In genomic region chr12:24414421-24414820, GRCh38 we compare ENCODE assay signal across 3 cellular contexts.
A peak's percentile ranks its signal among the peaks of the same experiment; 100 is the strongest.
TF ChIP-seq lines count a peak whose summit lies in the region.

No MANE protein-coding gene starts in this region.

TF ChIP-seq in liver, 16 proteins besides CTCF, POLR2A, EP300 and RAD21:
- TF ChIP-seq HNF4G (IDR thresholded peaks at IDR 0.05) (no peak), JUND (IDR thresholded peaks at IDR 0.05) (no peak), HNF4A (conservative IDR thresholded peaks at IDR 0.05) (peak; percentile 26 to 49), GABPA (IDR thresholded peaks at IDR 0.05 in 1 of 2, conservative IDR thresholded peaks at IDR 0.05 in 1 of 2) (no peak), FOXA2 (IDR thresholded peaks at IDR 0.05) (no peak), SP1 (IDR thresholded peaks at IDR 0.05) (no peak)
- TF ChIP-seq, protein P1, sequence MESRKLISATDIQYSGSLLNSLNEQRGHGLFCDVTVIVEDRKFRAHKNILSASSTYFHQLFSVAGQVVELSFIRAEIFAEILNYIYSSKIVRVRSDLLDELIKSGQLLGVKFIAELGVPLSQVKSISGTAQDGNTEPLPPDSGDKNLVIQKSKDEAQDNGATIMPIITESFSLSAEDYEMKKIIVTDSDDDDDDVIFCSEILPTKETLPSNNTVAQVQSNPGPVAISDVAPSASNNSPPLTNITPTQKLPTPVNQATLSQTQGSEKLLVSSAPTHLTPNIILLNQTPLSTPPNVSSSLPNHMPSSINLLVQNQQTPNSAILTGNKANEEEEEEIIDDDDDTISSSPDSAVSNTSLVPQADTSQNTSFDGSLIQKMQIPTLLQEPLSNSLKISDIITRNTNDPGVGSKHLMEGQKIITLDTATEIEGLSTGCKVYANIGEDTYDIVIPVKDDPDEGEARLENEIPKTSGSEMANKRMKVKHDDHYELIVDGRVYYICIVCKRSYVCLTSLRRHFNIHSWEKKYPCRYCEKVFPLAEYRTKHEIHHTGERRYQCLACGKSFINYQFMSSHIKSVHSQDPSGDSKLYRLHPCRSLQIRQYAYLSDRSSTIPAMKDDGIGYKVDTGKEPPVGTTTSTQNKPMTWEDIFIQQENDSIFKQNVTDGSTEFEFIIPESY (IDR thresholded peaks at IDR 0.05) = no peak

TF ChIP-seq in HepG2, 621 proteins besides CTCF, POLR2A, EP300 and RAD21:
- no peak for TF ChIP-seq ZNF619 (CRISPR knock-in tag; IDR thresholded peaks at IDR 0.05)
- TF ChIP-seq, protein P2, sequence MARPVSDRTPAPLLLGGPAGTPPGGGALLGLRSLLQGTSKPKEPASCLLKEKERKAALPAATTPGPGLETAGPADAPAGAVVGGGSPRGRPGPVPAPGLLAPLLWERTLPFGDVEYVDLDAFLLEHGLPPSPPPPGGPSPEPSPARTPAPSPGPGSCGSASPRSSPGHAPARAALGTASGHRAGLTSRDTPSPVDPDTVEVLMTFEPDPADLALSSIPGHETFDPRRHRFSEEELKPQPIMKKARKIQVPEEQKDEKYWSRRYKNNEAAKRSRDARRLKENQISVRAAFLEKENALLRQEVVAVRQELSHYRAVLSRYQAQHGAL (CRISPR knock-in tag; IDR thresholded peaks at IDR 0.05; ENCODE audit: not compliant biosample characterization) = no peak
- TF ChIP-seq MATR3 (CRISPR knock-in tag; IDR thresholded peaks at IDR 0.05) = no peak
- TF ChIP-seq, protein P3, sequence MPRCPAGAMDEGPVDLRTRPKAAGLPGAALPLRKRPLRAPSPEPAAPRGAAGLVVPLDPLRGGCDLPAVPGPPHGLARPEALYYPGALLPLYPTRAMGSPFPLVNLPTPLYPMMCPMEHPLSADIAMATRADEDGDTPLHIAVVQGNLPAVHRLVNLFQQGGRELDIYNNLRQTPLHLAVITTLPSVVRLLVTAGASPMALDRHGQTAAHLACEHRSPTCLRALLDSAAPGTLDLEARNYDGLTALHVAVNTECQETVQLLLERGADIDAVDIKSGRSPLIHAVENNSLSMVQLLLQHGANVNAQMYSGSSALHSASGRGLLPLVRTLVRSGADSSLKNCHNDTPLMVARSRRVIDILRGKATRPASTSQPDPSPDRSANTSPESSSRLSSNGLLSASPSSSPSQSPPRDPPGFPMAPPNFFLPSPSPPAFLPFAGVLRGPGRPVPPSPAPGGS (CRISPR knock-in tag; IDR thresholded peaks at IDR 0.05) = no peak
- no peak for TF ChIP-seq SAP130 (CRISPR knock-in tag; IDR thresholded peaks at IDR 0.05; ENCODE audit: low read depth)
- TF ChIP-seq U2AF1 (optimal IDR thresholded peaks at IDR 0.05; ENCODE audit: low read depth, low read length) = no peak
- TF ChIP-seq MYPOP (CRISPR knock-in tag; IDR thresholded peaks at IDR 0.05) = no peak
- TF ChIP-seq CREM (IDR thresholded peaks at IDR 0.05) = no peak
- no peak for TF ChIP-seq CREM (CRISPR knock-in tag; IDR thresholded peaks at IDR 0.05)
- TF ChIP-seq PLRG1 (conservative IDR thresholded peaks at IDR 0.05) = no peak
- no peak for TF ChIP-seq ZNF354B (CRISPR knock-in tag; IDR thresholded peaks at IDR 0.05)
- TF ChIP-seq, protein P4, sequence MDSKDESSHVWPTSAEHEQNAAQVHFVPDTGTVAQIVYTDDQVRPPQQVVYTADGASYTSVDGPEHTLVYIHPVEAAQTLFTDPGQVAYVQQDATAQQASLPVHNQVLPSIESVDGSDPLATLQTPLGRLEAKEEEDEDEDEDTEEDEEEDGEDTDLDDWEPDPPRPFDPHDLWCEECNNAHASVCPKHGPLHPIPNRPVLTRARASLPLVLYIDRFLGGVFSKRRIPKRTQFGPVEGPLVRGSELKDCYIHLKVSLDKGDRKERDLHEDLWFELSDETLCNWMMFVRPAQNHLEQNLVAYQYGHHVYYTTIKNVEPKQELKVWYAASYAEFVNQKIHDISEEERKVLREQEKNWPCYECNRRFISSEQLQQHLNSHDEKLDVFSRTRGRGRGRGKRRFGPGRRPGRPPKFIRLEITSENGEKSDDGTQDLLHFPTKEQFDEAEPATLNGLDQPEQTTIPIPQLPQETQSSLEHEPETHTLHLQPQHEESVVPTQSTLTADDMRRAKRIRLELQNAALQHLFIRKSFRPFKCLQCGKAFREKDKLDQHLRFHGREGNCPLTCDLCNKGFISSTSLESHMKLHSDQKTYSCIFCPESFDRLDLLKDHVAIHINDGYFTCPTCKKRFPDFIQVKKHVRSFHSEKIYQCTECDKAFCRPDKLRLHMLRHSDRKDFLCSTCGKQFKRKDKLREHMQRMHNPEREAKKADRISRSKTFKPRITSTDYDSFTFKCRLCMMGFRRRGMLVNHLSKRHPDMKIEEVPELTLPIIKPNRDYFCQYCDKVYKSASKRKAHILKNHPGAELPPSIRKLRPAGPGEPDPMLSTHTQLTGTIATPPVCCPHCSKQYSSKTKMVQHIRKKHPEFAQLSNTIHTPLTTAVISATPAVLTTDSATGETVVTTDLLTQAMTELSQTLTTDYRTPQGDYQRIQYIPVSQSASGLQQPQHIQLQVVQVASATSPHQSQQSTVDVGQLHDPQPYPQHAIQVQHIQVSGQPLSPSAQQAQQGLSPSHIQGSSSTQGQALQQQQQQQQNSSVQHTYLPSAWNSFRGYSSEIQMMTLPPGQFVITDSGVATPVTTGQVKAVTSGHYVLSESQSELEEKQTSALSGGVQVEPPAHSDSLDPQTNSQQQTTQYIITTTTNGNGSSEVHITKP (CRISPR knock-in tag; IDR thresholded peaks at IDR 0.05; ENCODE audit: low read depth) = no peak
- no peak for TF ChIP-seq XRCC5 (optimal IDR thresholded peaks at IDR 0.05; ENCODE audit: low read length)
- TF ChIP-seq TFE3 (CRISPR knock-in tag; IDR thresholded peaks at IDR 0.05) = no peak
- no peak for TF ChIP-seq FOXA3 (CRISPR knock-in tag; IDR thresholded peaks at IDR 0.05)

TF ChIP-seq in endothelial cell of umbilical vein, 7 proteins besides CTCF, POLR2A, EP300 and RAD21:
- no peak for TF ChIP-seq MYC (IDR thresholded peaks at IDR 0.05; ENCODE audit: low read depth, low read length)
- no peak for TF ChIP-seq FOS (IDR thresholded peaks at IDR 0.05; ENCODE audit: borderline replicate concordance, insufficient read depth, low read length)
- no peak for TF ChIP-seq POLR2AphosphoS5 (IDR thresholded peaks at IDR 0.05; ENCODE audit: insufficient read depth, low read depth, low read length)
- TF ChIP-seq JUN (IDR thresholded peaks at IDR 0.05; ENCODE audit: borderline replicate concordance, insufficient read depth, insufficient read length, low read depth) = no peak
